ENCODE assay signal across 1 cellular context in genomic region chr7:31899356-31899927, GRCh38.
TF ChIP-seq lines count a peak whose summit lies in the region.

No MANE protein-coding gene starts in this region.

TF ChIP-seq in SK-N-SH treated with all-trans-retinoic acid at 6 μM for 48 hours, 23 proteins besides CTCF, POLR2A, EP300 and RAD21 (continued from another document):
- no peak for TF ChIP-seq CSRNP3 (CRISPR knock-in tag; IDR thresholded peaks at IDR 0.05)
- TF ChIP-seq ZNF70 (CRISPR knock-in tag; IDR thresholded peaks at IDR 0.05): no peak
- TF ChIP-seq TSHZ2 (CRISPR knock-in tag; IDR thresholded peaks at IDR 0.05): no peak
- no peak for TF ChIP-seq SNAI2 (CRISPR knock-in tag; IDR thresholded peaks at IDR 0.05)
- no peak for TF ChIP-seq PPARA (CRISPR knock-in tag; IDR thresholded peaks at IDR 0.05; ENCODE audit: borderline replicate concordance)
- TF ChIP-seq ZNF8 (CRISPR knock-in tag; IDR thresholded peaks at IDR 0.05): no peak
TF ChIP-seq in SK-N-SH treated with all-trans-retinoic acid at 6 μM for 48 hours: peak in this region for 0.
